In genomic region chr12:64088431-64089349, GRCh38 we compare ENCODE assay signal across 8 cellular contexts.
DNase-seq lines count a peak whose midpoint lies in the region; ATAC-seq, FAIRE-seq and TF ChIP-seq lines count a peak whose summit lies in the region.

No MANE protein-coding gene starts in this region.

- TF ChIP-seq POLR2A in H54 (IDR thresholded peaks at IDR 0.05; ENCODE audit: low read depth, low read length) (no peak), GM12891 (IDR thresholded peaks at IDR 0.05; ENCODE audit: low read depth, low read length) (no peak)

- H3K27me3 Mint-ChIP-seq in endothelial cell (ENCODE audit: unreplicated experiment) = peaks cover 1% of the 10 kb centered on the region
- H3K27me3 Mint-ChIP-seq in mesothelial cell of epicardium (ENCODE audit: low read depth) = no peaks in the 10 kb centered on the region

- peak overlapping the region; percentile 19 for H3K4me3 Mint-ChIP-seq in endothelial cell (ENCODE audit: unreplicated experiment)
- H3K4me3 Mint-ChIP-seq in mesothelial cell of epicardium = no peak overlapping the region

- H3K27ac Mint-ChIP-seq in endothelial cell (ENCODE audit: unreplicated experiment) (peak overlapping the region; percentile 78), mesothelial cell of epicardium (peak overlapping the region; percentile 90)

- no peak for ATAC-seq in GM18907 (IDR thresholded peaks at IDR 0.05; ENCODE audit: unreplicated experiment)
- ATAC-seq in HG03432 (IDR thresholded peaks at IDR 0.05; ENCODE audit: unreplicated experiment) = no peak

- H3K4me1 Mint-ChIP-seq in endothelial cell (ENCODE audit: unreplicated experiment) = peaks cover 11% of the 10 kb centered on the region
- H3K4me1 Mint-ChIP-seq in mesothelial cell of epicardium = peaks cover 38% of the 10 kb centered on the region

- H3K9me3 Mint-ChIP-seq in endothelial cell (ENCODE audit: unreplicated experiment) (no peaks in the 10 kb centered on the region), mesothelial cell of epicardium (no peaks in the 10 kb centered on the region)

- H3K36me3 Mint-ChIP-seq in endothelial cell (ENCODE audit: low read depth, unreplicated experiment) = peaks cover 20% of the 10 kb centered on the region
- H3K36me3 Mint-ChIP-seq in mesothelial cell of epicardium = no peaks in the 10 kb centered on the region

- no peak for TF ChIP-seq CTCF in endothelial cell (IDR thresholded peaks at IDR 0.05; ENCODE audit: unreplicated experiment)
- TF ChIP-seq CTCF in mesothelial cell of epicardium (IDR thresholded peaks at IDR 0.05; ENCODE audit: unreplicated experiment) = no peak

- DNase-seq in H54 (ENCODE audit: insufficient read length, low spot score) (peak; percentile 50), NOMO-1 treated with dmso at 0.1 percent for 144 hours (lab: John Stamatoyannopoulos, UW; ENCODE audit: unreplicated experiment) (peak; percentile 61), endothelial cell (ENCODE audit: low spot score) (peak; percentile 27), mesothelial cell of epicardium (ENCODE audit: low spot score in 2 of 2, unreplicated experiment in 2 of 2) (no peak), GM12891 (ENCODE audit: insufficient read length, low spot score) (no peak)
- no peak for DNase-seq in stimulated activated CD4-positive, alpha-beta T cell treated with anti-CD3 and anti-CD28 coated beads, Interleukin-4, amount 100 ng/mL, for 24 hours

- FAIRE-seq in H54 (lab: Jason Lieb, UNC) = peak; percentile 99
- no peak for FAIRE-seq in GM12891 (lab: Jason Lieb, UNC)

TF ChIP-seq in GM12891, 5 proteins besides CTCF, POLR2A, EP300 and RAD21:
- TF ChIP-seq POU2F2 (IDR thresholded peaks at IDR 0.05; ENCODE audit: low read depth, low read length) (no peak), SPI1 (IDR thresholded peaks at IDR 0.05; ENCODE audit: low read depth, low read length) (no peak), TAF1 (IDR thresholded peaks at IDR 0.05; ENCODE audit: low read depth, low read length) (no peak), PAX5 (IDR thresholded peaks at IDR 0.05; ENCODE audit: insufficient read depth, low read length, severe bottlenecking) (no peak), POLR2AphosphoS5 (IDR thresholded peaks at IDR 0.05; ENCODE audit: low read depth, low read length) (no peak)
TF ChIP-seq in GM12891: peak in this region for 0.

Comparison
In these comparisons a context has a peak if more than half of its experiments do, and no peak if none do; other contexts are left out.
1. DNase-seq: peak in H54 (single experiment), NOMO-1 treated with dmso at 0.1 percent for 144 hours (single experiment) and endothelial cell (single experiment); none in mesothelial cell of epicardium (0 of 2), GM12891 (single experiment) and stimulated activated CD4-positive, alpha-beta T cell treated with anti-CD3 and anti-CD28 coated beads, Interleukin-4, amount 100 ng/mL, for 24 hours (single experiment).